ENCODE assay signal across 27 cellular contexts in the genomic region with DNA sequence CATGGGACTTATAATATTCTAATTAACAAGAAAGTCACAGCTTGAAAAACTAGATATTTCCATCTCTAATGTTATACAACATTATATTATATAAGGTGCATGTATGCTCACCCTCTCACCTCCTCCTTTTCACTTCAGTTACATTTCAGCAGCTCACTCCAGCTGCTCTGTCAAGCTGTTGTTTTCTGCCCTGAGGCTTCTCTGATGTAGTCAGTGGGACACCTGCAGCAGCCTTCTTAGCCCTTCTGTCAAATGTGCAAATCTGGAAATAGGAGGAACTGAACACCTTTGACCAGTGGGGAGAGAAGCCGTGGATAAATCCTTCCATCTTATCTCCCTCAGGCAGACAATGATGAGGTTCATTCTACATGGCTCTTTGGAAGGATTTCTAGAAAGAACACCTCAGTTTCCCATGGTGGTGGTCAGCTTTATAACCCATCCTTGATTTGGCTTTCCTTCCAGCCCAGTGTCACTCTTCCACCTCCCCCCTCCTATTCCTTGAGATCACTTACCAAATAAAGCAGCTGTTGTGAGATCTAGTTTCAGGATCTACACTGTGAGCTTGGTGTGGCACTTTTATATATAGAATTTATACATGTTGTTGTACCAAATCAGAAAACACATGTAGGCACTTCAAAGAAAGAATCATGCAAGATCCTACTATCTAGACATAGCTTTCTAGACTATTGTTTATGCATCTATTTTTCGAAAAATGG.
A peak's percentile ranks its signal among the peaks of the same experiment; 100 is the strongest.
DNase-seq lines count a peak whose midpoint lies in the region; ATAC-seq and TF ChIP-seq lines count a peak whose summit lies in the region.
"Had no signal": no experiment of that assay in that cellular context is flagged by ENCODE, and none has a peak within 500 bp of the region (broad histone marks: within the 10 kb centered on the region; RNA-seq: fewer than 3 reads in every experiment).

No MANE protein-coding gene starts in this region.

- H3K4me2 ChIP-seq in MM.1S (ENCODE audit: low read depth, low read length), result peak overlapping the region; percentile 78
- H3K4me2 ChIP-seq: neural progenitor cell had no signal

- H2AFZ ChIP-seq in MM.1S (ENCODE audit: low read length), result peak overlapping the region; percentile 59
- H2AFZ ChIP-seq: neural progenitor cell, parathyroid adenoma had no signal

- H3K36me3 ChIP-seq in MM.1S (replicated peaks; ENCODE audit: insufficient read depth, low read length) (no peaks in the 10 kb centered on the region), H7 (replicated peaks; ENCODE audit: control insufficient read depth, insufficient read depth, low read length) (no peaks in the 10 kb centered on the region)
- H3K36me3 ChIP-seq: breast epithelium, MG63, neural progenitor cell, transverse colon had no signal

- intact Hi-C loops in dorsolateral prefrontal cortex (cut with DNase I), result no loop called here

- H4K20me1 ChIP-seq in MM.1S (ENCODE audit: insufficient read depth, low read length), result no peaks in the 10 kb centered on the region

- no peaks in the 10 kb centered on the region for H3K9me2 ChIP-seq in MM.1S (replicated peaks; ENCODE audit: insufficient read depth, low read length)

- peak overlapping the region; percentile 85 for H3K27ac Mint-ChIP-seq in stimulated activated memory B cell treated with anti-CD40 and anti-IgM and Interleukin-4, amounts not matched to agents 10 μg/mL and 1 μg/mL and 100 μg/mL, for 72 hours
- no peak overlapping the region for H3K27ac Mint-ChIP-seq in HFFc6
- H3K27ac Mint-ChIP-seq: activated naive CD4-positive, alpha-beta T cell treated with anti-CD3 and anti-CD28 coated beads, Interleukin-2, amount 50 U/mL, for 24 hours; activated T-helper 1 cell treated with anti-CD3 and anti-CD28 coated beads, Interleukin-12 subunit alpha, Interleukin-12 subunit beta, Interleukin-2, Interleukin-4 antibody, amounts not matched to agents 30 ng/mL and 10 ng/mL and 1 ng/mL, durations not matched to agents 14 hours and 24 hours and 36 hours; IgD-negative memory B cell; neural progenitor cell; T-helper 1 cell treated with Interleukin-12 subunit alpha and Interleukin-12 subunit beta and Interleukin-4 antibody, amounts not matched to agents 30 μg/mL and 1 μg/mL, for 36 hours had no signal

- H3K27me3 ChIP-seq in MM.1S (replicated peaks; ENCODE audit: insufficient read depth, low read length), result no peaks in the 10 kb centered on the region
- no peaks in the 10 kb centered on the region for H3K27me3 ChIP-seq in dorsolateral prefrontal cortex
- no peaks in the 10 kb centered on the region for H3K27me3 ChIP-seq in H7 (ENCODE audit: control insufficient read depth, insufficient read depth, low read length)
- H3K27me3 ChIP-seq: breast epithelium, MG63, neural progenitor cell, transverse colon had no signal

- H3K9me3 Mint-ChIP-seq in stimulated activated memory B cell treated with anti-CD40 and anti-IgM and Interleukin-4, amounts not matched to agents 10 μg/mL and 1 μg/mL and 100 μg/mL, for 72 hours, result peaks cover 9% of the 10 kb centered on the region
- H3K9me3 Mint-ChIP-seq in HFFc6, result 0 out of 2 replicates have a peak, but pooled peaks cover under 1% of the 10 kb centered on the region

- H3K27ac ChIP-seq in MM.1S (ENCODE audit: low read length) (peak overlapping the region; percentile 95), dorsolateral prefrontal cortex (peak overlapping the region in 39 of 59 donors; percentile 3 to 80 (median 43))
- H3K27ac ChIP-seq: breast epithelium, neural progenitor cell, parathyroid adenoma, SK-N-MC had no signal

- DNase-seq in MM.1S (peak; percentile 85), dorsolateral prefrontal cortex (peak in 2 of 10 donors; percentile 36 to 46), activated gamma-delta T cell (lab: John Stamatoyannopoulos, UW) (no peak), HFFc6 (no peak), H7 (no peak)
- DNase-seq: activated CD4-positive, alpha-beta T cell treated with anti-CD3 and anti-CD28 coated beads, Interleukin-2, amount 50 U/mL, for 4 hours; activated CD8-positive, alpha-beta memory T cell treated with anti-CD3 and anti-CD28 coated beads, Interleukin-2, amount 50 U/mL, for 4 hours; C1 segment of cervical spinal cord; COR-L47; DMS79 treated with DMSO at 0.1 percent for 48 hours; effector CD8-positive, alpha-beta T cell; MG63; NCI-H146; NCI-H748 treated with DMSO at 0.1 percent for 48 hours; stimulated activated CD4-positive, alpha-beta T cell treated with anti-CD3 and anti-CD28 coated beads, Interleukin-1b, Interleukin-23, amount 100 ng/mL, for 48 hours; transverse colon had no signal

- TF ChIP-seq CTCF in MM.1S (IDR thresholded peaks at IDR 0.05; ENCODE audit: low read length) (no peak), dorsolateral prefrontal cortex (IDR thresholded peaks at IDR 0.05 in 54 of 56, conservative IDR thresholded peaks at IDR 0.05 in 2 of 56; ENCODE audit: low read depth in 1 of 56, partially characterized antibody in 56 of 56) (no peak), HFFc6 (IDR thresholded peaks at IDR 0.05) (no peak)

- H3K4me3 ChIP-seq in MM.1S (ENCODE audit: low read length), result peak overlapping the region; percentile 35; the same call in 1 of the 2 replicates
- no peak overlapping the region for H3K4me3 ChIP-seq in dorsolateral prefrontal cortex
- no peak overlapping the region for H3K4me3 ChIP-seq in H7 (ENCODE audit: insufficient read depth, low read depth, low read length)
- H3K4me3 ChIP-seq: breast epithelium, lung, MG63, neural progenitor cell, SK-N-MC, transverse colon had no signal

- H3K79me2 ChIP-seq in MM.1S (ENCODE audit: low read length), result no peaks in the 10 kb centered on the region
- H3K79me2 ChIP-seq: parathyroid adenoma had no signal

- ATAC-seq in GM18873 (IDR thresholded peaks at IDR 0.05; ENCODE audit: low FRiP score, unreplicated experiment), result peak; percentile 37
- ATAC-seq in stimulated activated memory B cell treated with anti-CD40 and anti-IgM and Interleukin-4, amounts not matched to agents 10 μg/mL and 1 μg/mL and 100 μg/mL, for 72 hours, result no peak

- peaks cover 19% of the 10 kb centered on the region for H3F3A ChIP-seq in MM.1S (ENCODE audit: insufficient read depth, low read length)

- H3K4me3 Mint-ChIP-seq in stimulated activated memory B cell treated with anti-CD40 and anti-IgM and Interleukin-4, amounts not matched to agents 10 μg/mL and 1 μg/mL and 100 μg/mL, for 72 hours, result no peak overlapping the region
- no peak overlapping the region for H3K4me3 Mint-ChIP-seq in HFFc6
- H3K4me3 Mint-ChIP-seq: activated naive CD4-positive, alpha-beta T cell treated with anti-CD3 and anti-CD28 coated beads, Interleukin-2, amount 50 U/mL, for 24 hours; activated T-helper 1 cell treated with anti-CD3 and anti-CD28 coated beads, Interleukin-12 subunit alpha, Interleukin-12 subunit beta, Interleukin-2, Interleukin-4 antibody, amounts not matched to agents 30 ng/mL and 10 ng/mL and 1 ng/mL, durations not matched to agents 14 hours and 24 hours and 36 hours; IgD-negative memory B cell; neural progenitor cell; T-helper 1 cell treated with Interleukin-12 subunit alpha and Interleukin-12 subunit beta and Interleukin-4 antibody, amounts not matched to agents 30 μg/mL and 1 μg/mL, for 36 hours had no signal

- H3K36me3 Mint-ChIP-seq in stimulated activated memory B cell treated with anti-CD40 and anti-IgM and Interleukin-4, amounts not matched to agents 10 μg/mL and 1 μg/mL and 100 μg/mL, for 72 hours, result peaks cover 3% of the 10 kb centered on the region
- peaks cover 9% of the 10 kb centered on the region; the same call in 1 of the 2 replicates for H3K36me3 Mint-ChIP-seq in HFFc6 (ENCODE audit: low read depth)
- H3K36me3 Mint-ChIP-seq: neural progenitor cell had no signal

- no peaks in the 10 kb centered on the region for H3K27me3 Mint-ChIP-seq in stimulated activated memory B cell treated with anti-CD40 and anti-IgM and Interleukin-4, amounts not matched to agents 10 μg/mL and 1 μg/mL and 100 μg/mL, for 72 hours
- H3K27me3 Mint-ChIP-seq in HFFc6 (ENCODE audit: insufficient read depth), result no peaks in the 10 kb centered on the region
- H3K27me3 Mint-ChIP-seq: activated naive CD4-positive, alpha-beta T cell treated with anti-CD3 and anti-CD28 coated beads, Interleukin-2, amount 50 U/mL, for 24 hours; IgD-negative memory B cell had no signal

- H3K4me1 ChIP-seq in MM.1S (ENCODE audit: low read length), result peaks cover 35% of the 10 kb centered on the region
- H3K4me1 ChIP-seq: breast epithelium, parathyroid adenoma, transverse colon had no signal

- H3K4me1 Mint-ChIP-seq in stimulated activated memory B cell treated with anti-CD40 and anti-IgM and Interleukin-4, amounts not matched to agents 10 μg/mL and 1 μg/mL and 100 μg/mL, for 72 hours, result peaks cover 35% of the 10 kb centered on the region
- peaks cover 26% of the 10 kb centered on the region for H3K4me1 Mint-ChIP-seq in HFFc6 (ENCODE audit: low read depth)
- H3K4me1 Mint-ChIP-seq: activated naive CD4-positive, alpha-beta T cell treated with anti-CD3 and anti-CD28 coated beads, Interleukin-2, amount 50 U/mL, for 24 hours; neural progenitor cell had no signal

- H3K9me3 ChIP-seq in MM.1S (replicated peaks; ENCODE audit: insufficient read depth, low read length), result no peaks in the 10 kb centered on the region
- H3K9me3 ChIP-seq: transverse colon had no signal

- H3K9ac ChIP-seq in MM.1S (ENCODE audit: low read length), result peak overlapping the region; percentile 51
- H3K9ac ChIP-seq: neural progenitor cell, parathyroid adenoma had no signal
